6 cellular contexts compared by ENCODE assay signal in genomic region chr10:19795691-19796090, GRCh38.
"Had no signal": no experiment of that assay in that cellular context is flagged by ENCODE, and none has a peak within 500 bp of the region (broad histone marks: within the 10 kb centered on the region; RNA-seq: fewer than 3 reads in every experiment).

No MANE protein-coding gene starts in this region.

- H3K4me3 ChIP-seq: HAP-1 had no signal

- H3K36me3 ChIP-seq: HAP-1 had no signal

- ATAC-seq: HCT116 had no signal

- H3K9me3 ChIP-seq: HAP-1 had no signal

- H3K4me1 ChIP-seq: HAP-1 had no signal

- FAIRE-seq: HTR-8/SVneo had no signal

- DNase-seq: GOT3, H7, HFFc6 had no signal
